35 cellular contexts compared by ENCODE assay signal in genomic region chr10:99387541-99387940, GRCh38. TPM values are rescaled to one million over a fixed set of nuclear protein-coding genes. Genes with fewer than 3 reads are reported as not detected.
"Had no signal": no experiment of that assay in that cellular context is flagged by ENCODE, and none has a peak within 500 bp of the region (broad histone marks: within the 10 kb centered on the region; RNA-seq: fewer than 3 reads in every experiment).

No MANE protein-coding gene starts in this region.

- H3K27ac ChIP-seq: body of pancreas, brain microvascular endothelial cell, breast epithelium, VCaP had no signal

- H3K27ac Mint-ChIP-seq: activated B cell treated with CpG ODN at 0.5 μM for 24 hours; activated CD4-positive, alpha-beta memory T cell treated with anti-CD3 and anti-CD28 coated beads for 36 hours; activated CD4-positive, alpha-beta T cell treated with anti-CD3 and anti-CD28 coated beads, Interleukin-2, amount 10 ng/mL, durations not matched to agents 24 days and 14 days; activated CD8-positive, alpha-beta T cell treated with anti-CD3 and anti-CD28 coated beads for 36 hours; activated naive CD4-positive, alpha-beta T cell treated with anti-CD3 and anti-CD28 coated beads, Interleukin-2, amount 10 ng/mL, durations not matched to agents 7 days and 5 days; activated naive CD4-positive, alpha-beta T cell treated with anti-CD3 and anti-CD28 coated beads, Interleukin-2, amount 50 U/mL, for 24 hours; activated naive CD8-positive, alpha-beta T cell; activated naive CD8-positive, alpha-beta T cell treated with anti-CD3 and anti-CD28 coated beads, Interleukin-2, amount 10 ng/mL, durations not matched to agents 7 days and 5 days; activated naive CD8-positive, alpha-beta T cell treated with anti-CD3 and anti-CD28 coated beads, Interleukin-2, amount 50 U/mL, for 24 hours; activated T-cell treated with anti-CD3 and anti-CD28 coated beads, Interleukin-2, amount 50 U/mL, for 72 hours; activated T-helper 1 cell treated with anti-CD3 and anti-CD28 coated beads, Interleukin-12 subunit alpha, Interleukin-12 subunit beta, Interleukin-2, Interleukin-4 antibody, amounts not matched to agents 30 ng/mL and 10 ng/mL and 1 ng/mL, durations not matched to agents 14 hours and 24 hours and 36 hours; activated T-helper 17 cell treated with anti-CD3 and anti-CD28 coated beads, Interleukin-2, amount 50 U/mL, for 72 hours; T-helper 1 cell treated with Interleukin-12 subunit alpha and Interleukin-12 subunit beta and Interleukin-4 antibody, amounts not matched to agents 30 μg/mL and 1 μg/mL, for 36 hours; T-helper 2 cell treated with Interferon-gamma antibody and Interleukin-4, amounts not matched to agents 5 μg/mL and 100 μg/mL, for 36 hours had no signal

- H3K4me3 ChIP-seq: body of pancreas, breast epithelium had no signal

- H3K27me3 Mint-ChIP-seq: activated CD8-positive, alpha-beta T cell treated with anti-CD3 and anti-CD28 coated beads for 36 hours; activated naive CD4-positive, alpha-beta T cell treated with anti-CD3 and anti-CD28 coated beads, Interleukin-2, amount 50 U/mL, for 24 hours; activated naive CD8-positive, alpha-beta T cell; activated T-helper 17 cell treated with anti-CD3 and anti-CD28 coated beads, Interleukin-2, amount 50 U/mL, for 72 hours had no signal

- H3K9me3 ChIP-seq: body of pancreas, breast epithelium had no signal

- DNase-seq: activated B cell treated with CpG ODN at 0.5 μM for 24 hours; activated CD4-positive, alpha-beta memory T cell treated with anti-CD3 and anti-CD28 coated beads for 36 hours; activated CD4-positive, alpha-beta T cell treated with anti-CD3 and anti-CD28 coated beads for 4 hours; activated CD4-positive, alpha-beta T cell treated with anti-CD3 and anti-CD28 coated beads, Interleukin-2, amount 10 ng/mL, durations not matched to agents 24 days and 14 days; activated CD4-positive, alpha-beta T cell treated with anti-CD3 and anti-CD28 coated beads, Interleukin-2, amount 50 U/mL, for 1 hour; activated CD4-positive, alpha-beta T cell treated with anti-CD3 and anti-CD28 coated beads, Interleukin-2, amount 50 U/mL, for 4 hours; activated CD4-positive, CD25-positive, alpha-beta regulatory T cell treated with anti-CD3 and anti-CD28 coated beads, Interleukin-2, amount 50 U/mL, for 72 hours; activated CD8-positive, alpha-beta memory T cell treated with anti-CD3 and anti-CD28 coated beads, Interleukin-2, amount 50 U/mL, for 4 hours; activated CD8-positive, alpha-beta T cell treated with anti-CD3 and anti-CD28 coated beads for 36 hours; activated effector memory CD4-positive, alpha-beta T cell treated with Interleukin-2 at 50 U/mL for 16 hours; activated gamma-delta T cell; activated naive CD4-positive, alpha-beta T cell treated with anti-CD3 and anti-CD28 coated beads, Interleukin-2, amount 10 ng/mL, durations not matched to agents 7 days and 5 days; activated naive CD4-positive, alpha-beta T cell treated with Interleukin-2 at 50 U/mL for 16 hours; activated naive CD8-positive, alpha-beta T cell treated with anti-CD3 and anti-CD28 coated beads, Interleukin-2, amount 10 ng/mL, durations not matched to agents 7 days and 5 days; activated naive CD8-positive, alpha-beta T cell treated with anti-CD3 and anti-CD28 coated beads, Interleukin-2, amount 50 U/mL, for 24 hours; activated T-cell treated with anti-CD3 and anti-CD28 coated beads for 4 hours; activated T-cell treated with anti-CD3 and anti-CD28 coated beads, Interleukin-2, amount 50 U/mL, for 1 hour; activated T-cell treated with anti-CD3 and anti-CD28 coated beads, Interleukin-2, amount 50 U/mL, for 4 hours; activated T-cell treated with anti-CD3 and anti-CD28 coated beads, Interleukin-2, amount 50 U/mL, for 72 hours; amygdala; anterior cingulate cortex; body of pancreas; brain microvascular endothelial cell; central memory CD4-positive, alpha-beta T cell; T-helper 1 cell; T-helper 2 cell; T-helper 9 cell had no signal

- H3K36me3 Mint-ChIP-seq: activated CD4-positive, alpha-beta memory T cell treated with anti-CD3 and anti-CD28 coated beads for 36 hours; activated naive CD4-positive, alpha-beta T cell treated with anti-CD3 and anti-CD28 coated beads, Interleukin-2, amount 10 ng/mL, durations not matched to agents 7 days and 5 days; activated naive CD4-positive, alpha-beta T cell treated with anti-CD3 and anti-CD28 coated beads, Interleukin-2, amount 50 U/mL, for 24 hours; activated naive CD8-positive, alpha-beta T cell had no signal

- H3K4me3 Mint-ChIP-seq: activated B cell treated with CpG ODN at 0.5 μM for 24 hours; activated CD4-positive, alpha-beta memory T cell treated with anti-CD3 and anti-CD28 coated beads for 36 hours; activated CD4-positive, alpha-beta T cell treated with anti-CD3 and anti-CD28 coated beads, Interleukin-2, amount 10 ng/mL, durations not matched to agents 24 days and 14 days; activated CD8-positive, alpha-beta T cell treated with anti-CD3 and anti-CD28 coated beads for 36 hours; activated naive CD4-positive, alpha-beta T cell treated with anti-CD3 and anti-CD28 coated beads, Interleukin-2, amount 10 ng/mL, durations not matched to agents 7 days and 5 days; activated naive CD4-positive, alpha-beta T cell treated with anti-CD3 and anti-CD28 coated beads, Interleukin-2, amount 50 U/mL, for 24 hours; activated naive CD8-positive, alpha-beta T cell; activated naive CD8-positive, alpha-beta T cell treated with anti-CD3 and anti-CD28 coated beads, Interleukin-2, amount 10 ng/mL, durations not matched to agents 7 days and 5 days; activated naive CD8-positive, alpha-beta T cell treated with anti-CD3 and anti-CD28 coated beads, Interleukin-2, amount 50 U/mL, for 24 hours; activated T-cell treated with anti-CD3 and anti-CD28 coated beads, Interleukin-2, amount 50 U/mL, for 4 hours; activated T-cell treated with anti-CD3 and anti-CD28 coated beads, Interleukin-2, amount 50 U/mL, for 72 hours; activated T-helper 1 cell treated with anti-CD3 and anti-CD28 coated beads, Interleukin-12 subunit alpha, Interleukin-12 subunit beta, Interleukin-2, Interleukin-4 antibody, amounts not matched to agents 30 ng/mL and 10 ng/mL and 1 ng/mL, durations not matched to agents 14 hours and 24 hours and 36 hours; activated T-helper 17 cell treated with anti-CD3 and anti-CD28 coated beads, Interleukin-2, amount 50 U/mL, for 72 hours; T-helper 1 cell treated with Interleukin-12 subunit alpha and Interleukin-12 subunit beta and Interleukin-4 antibody, amounts not matched to agents 30 μg/mL and 1 μg/mL, for 36 hours; T-helper 2 cell treated with Interferon-gamma antibody and Interleukin-4, amounts not matched to agents 5 μg/mL and 100 μg/mL, for 36 hours had no signal

- H3K4me1 ChIP-seq: breast epithelium had no signal

- H3K27me3 ChIP-seq: body of pancreas, brain microvascular endothelial cell, breast epithelium had no signal

- H3K36me3 ChIP-seq: brain microvascular endothelial cell, breast epithelium had no signal

- H3K4me1 Mint-ChIP-seq: activated B cell treated with CpG ODN at 0.5 μM for 24 hours; activated T-helper 17 cell treated with anti-CD3 and anti-CD28 coated beads, Interleukin-2, amount 50 U/mL, for 72 hours had no signal

- ATAC-seq: activated CD8-positive, alpha-beta T cell treated with anti-CD3 and anti-CD28 coated beads for 36 hours; activated naive CD8-positive, alpha-beta T cell treated with anti-CD3 and anti-CD28 coated beads, Interleukin-2, amount 50 U/mL, for 24 hours; activated T-cell treated with anti-CD3 and anti-CD28 coated beads, Interleukin-2, amount 50 U/mL, for 4 hours; activated T-cell treated with anti-CD3 and anti-CD28 coated beads, Interleukin-2, amount 50 U/mL, for 72 hours; activated T-helper 17 cell treated with anti-CD3 and anti-CD28 coated beads, Interleukin-2, amount 50 U/mL, for 72 hours; body of pancreas had no signal

- H3K9me3 Mint-ChIP-seq: activated B cell treated with CpG ODN at 0.5 μM for 24 hours; activated CD4-positive, alpha-beta memory T cell treated with anti-CD3 and anti-CD28 coated beads for 36 hours; activated CD4-positive, alpha-beta T cell treated with anti-CD3 and anti-CD28 coated beads, Interleukin-2, amount 10 ng/mL, durations not matched to agents 24 days and 14 days; activated CD8-positive, alpha-beta T cell treated with anti-CD3 and anti-CD28 coated beads for 36 hours; activated naive CD4-positive, alpha-beta T cell treated with anti-CD3 and anti-CD28 coated beads, Interleukin-2, amount 10 ng/mL, durations not matched to agents 7 days and 5 days; activated naive CD4-positive, alpha-beta T cell treated with anti-CD3 and anti-CD28 coated beads, Interleukin-2, amount 50 U/mL, for 24 hours; activated naive CD8-positive, alpha-beta T cell treated with anti-CD3 and anti-CD28 coated beads, Interleukin-2, amount 10 ng/mL, durations not matched to agents 7 days and 5 days; activated naive CD8-positive, alpha-beta T cell treated with anti-CD3 and anti-CD28 coated beads, Interleukin-2, amount 50 U/mL, for 24 hours; activated T-cell treated with anti-CD3 and anti-CD28 coated beads, Interleukin-2, amount 50 U/mL, for 4 hours; activated T-cell treated with anti-CD3 and anti-CD28 coated beads, Interleukin-2, amount 50 U/mL, for 72 hours; activated T-helper 1 cell treated with anti-CD3 and anti-CD28 coated beads, Interleukin-12 subunit alpha, Interleukin-12 subunit beta, Interleukin-2, Interleukin-4 antibody, amounts not matched to agents 30 ng/mL and 10 ng/mL and 1 ng/mL, durations not matched to agents 14 hours and 24 hours and 36 hours; activated T-helper 17 cell treated with anti-CD3 and anti-CD28 coated beads, Interleukin-2, amount 50 U/mL, for 72 hours; T-helper 1 cell treated with Interleukin-12 subunit alpha and Interleukin-12 subunit beta and Interleukin-4 antibody, amounts not matched to agents 30 μg/mL and 1 μg/mL, for 36 hours; T-helper 2 cell treated with Interferon-gamma antibody and Interleukin-4, amounts not matched to agents 5 μg/mL and 100 μg/mL, for 36 hours had no signal

RNA-seq across cellular contexts. Expression of gene CNNM1, which starts 58.4 kb away (rescaled TPM):
- total RNA-seq: activated B cell treated with CpG ODN at 0.5 μM for 24 hours had no signal
